15 cellular contexts compared by ENCODE assay signal in genomic region chr22:20536590-20537324, GRCh38. TPM values are rescaled to one million over a fixed set of nuclear protein-coding genes. Genes with fewer than 3 reads are reported as not detected.
DNase-seq lines count a peak whose midpoint lies in the region; ATAC-seq, FAIRE-seq and TF ChIP-seq lines count a peak whose summit lies in the region.
"Had no signal": no experiment of that assay in that cellular context is flagged by ENCODE, and none has a peak within 500 bp of the region (broad histone marks: within the 10 kb centered on the region; RNA-seq: fewer than 3 reads in every experiment).

No MANE protein-coding gene starts in this region.

- TF ChIP-seq CTCF in HEK293 (tag by site-specific recombination; IDR thresholded peaks at IDR 0.05) (no peak), mesothelial cell of epicardium (IDR thresholded peaks at IDR 0.05; ENCODE audit: unreplicated experiment) (no peak)

- peak overlapping the region; percentile 72 to 80 (median 76) for H3K27ac Mint-ChIP-seq in CD4-positive, CD25-positive, alpha-beta regulatory T cell
- peak overlapping the region; percentile 23 for H3K27ac Mint-ChIP-seq in activated T-helper 17 cell treated with anti-CD3 and anti-CD28 coated beads, Interleukin-2, amount 50 U/mL, for 72 hours
- peak overlapping the region; percentile 73 for H3K27ac Mint-ChIP-seq in mesothelial cell of epicardium

- H3K4me3 Mint-ChIP-seq in CD4-positive, CD25-positive, alpha-beta regulatory T cell, result no peak overlapping the region
- no peak overlapping the region for H3K4me3 Mint-ChIP-seq in activated T-helper 17 cell treated with anti-CD3 and anti-CD28 coated beads, Interleukin-2, amount 50 U/mL, for 72 hours
- H3K4me3 Mint-ChIP-seq in mesothelial cell of epicardium, result no peak overlapping the region

- H3K4me1 ChIP-seq in CD4-positive, CD25-positive, alpha-beta regulatory T cell (ENCODE audit: control insufficient read depth, insufficient read depth, low read length, poor library complexity, severe bottlenecking), result peaks cover 21% of the 10 kb centered on the region
- H3K4me1 ChIP-seq in HEK293 (ENCODE audit: control insufficient read depth, insufficient read depth, low read length), result peaks cover 2% of the 10 kb centered on the region

- H3K9me3 ChIP-seq in CD4-positive, CD25-positive, alpha-beta regulatory T cell (ENCODE audit: control insufficient read depth in 2 of 2, low read length in 2 of 2), result no peaks in the 10 kb centered on the region
- H3K9me3 ChIP-seq in HEK293 (ENCODE audit: control insufficient read depth, insufficient read depth, low read depth, low read length), result no peaks in the 10 kb centered on the region

- no peak for TF ChIP-seq POLR2A in GM12892 (IDR thresholded peaks at IDR 0.05; ENCODE audit: low read depth, low read length)

- no peaks in the 10 kb centered on the region for H3K9me3 Mint-ChIP-seq in CD4-positive, CD25-positive, alpha-beta regulatory T cell
- H3K9me3 Mint-ChIP-seq in activated T-helper 17 cell treated with anti-CD3 and anti-CD28 coated beads, Interleukin-2, amount 50 U/mL, for 72 hours, result no peaks in the 10 kb centered on the region
- H3K9me3 Mint-ChIP-seq in mesothelial cell of epicardium, result no peaks in the 10 kb centered on the region

- no peak for ATAC-seq in CD4-positive, CD25-positive, alpha-beta regulatory T cell (ENCODE audit: low read depth in 2 of 2)
- no peak for ATAC-seq in activated T-helper 17 cell treated with anti-CD3 and anti-CD28 coated beads, Interleukin-2, amount 50 U/mL, for 72 hours (replicated peaks)
- no peak for ATAC-seq in GM21528 (IDR thresholded peaks at IDR 0.05; ENCODE audit: low FRiP score, unreplicated experiment)
- ATAC-seq: activated CD4-positive, CD25-positive, alpha-beta regulatory T cell treated with anti-CD3 and anti-CD28 coated beads, Interleukin-2, amount 50 U/mL, for 24 hours had no signal

- H3K27me3 Mint-ChIP-seq in CD4-positive, CD25-positive, alpha-beta regulatory T cell, result no peaks in the 10 kb centered on the region
- no peaks in the 10 kb centered on the region for H3K27me3 Mint-ChIP-seq in activated T-helper 17 cell treated with anti-CD3 and anti-CD28 coated beads, Interleukin-2, amount 50 U/mL, for 72 hours
- no peaks in the 10 kb centered on the region for H3K27me3 Mint-ChIP-seq in mesothelial cell of epicardium (ENCODE audit: low read depth)

- no peak for DNase-seq in CD4-positive, CD25-positive, alpha-beta regulatory T cell
- DNase-seq in mesothelial cell of epicardium (ENCODE audit: low spot score in 2 of 2, unreplicated experiment in 2 of 2) (no peak), GM12892 (ENCODE audit: insufficient read length) (no peak), OCI-M2 (lab: John Stamatoyannopoulos, UW; ENCODE audit: unreplicated experiment) (no peak), cerebellum (ENCODE audit: low spot score) (no peak)
- DNase-seq: Calu3; NCI-H146; stimulated activated CD4-positive, alpha-beta T cell treated with anti-CD3 and anti-CD28 coated beads, Interleukin-2, amount 100 ng/mL, for 48 hours had no signal

- H3K27ac ChIP-seq in CD4-positive, CD25-positive, alpha-beta regulatory T cell (ENCODE audit: insufficient read depth, low read length, poor library complexity, severe bottlenecking), result no peak overlapping the region
- H3K27ac ChIP-seq in HEK293 (ENCODE audit: extremely low read depth, low read depth, low read length), result no peak overlapping the region

- H3K36me3 Mint-ChIP-seq in CD4-positive, CD25-positive, alpha-beta regulatory T cell, result peaks cover 34% of the 10 kb centered on the region
- peaks cover 70% of the 10 kb centered on the region for H3K36me3 Mint-ChIP-seq in activated T-helper 17 cell treated with anti-CD3 and anti-CD28 coated beads, Interleukin-2, amount 50 U/mL, for 72 hours (ENCODE audit: low read depth)
- H3K36me3 Mint-ChIP-seq in mesothelial cell of epicardium, result peaks cover 31% of the 10 kb centered on the region

- CTCF ChIA-PET in HEK293 (lab: Yijun Ruan, JAX), result interaction anchor here (3.2 kb wide), 1 partner anchor 27 kb away, joined by 19 read pairs; no protein-coding TSS in a partner anchor

- H3K36me3 ChIP-seq in CD4-positive, CD25-positive, alpha-beta regulatory T cell (ENCODE audit: control insufficient read depth, insufficient read depth, low read length), result peaks cover 51% of the 10 kb centered on the region
- peaks cover 17 to 59% of the 10 kb centered on the region in 2 experiments for H3K36me3 ChIP-seq in HEK293 (ENCODE audit: control insufficient read depth in 2 of 2, insufficient read depth in 1 of 2, low read length in 2 of 2)

- no peak for FAIRE-seq in GM12892 (lab: Jason Lieb, UNC)
- FAIRE-seq: endothelial cell of umbilical vein, GM12891, RCC 7860 had no signal

- H3K4me1 Mint-ChIP-seq in CD4-positive, CD25-positive, alpha-beta regulatory T cell, result peaks cover 4 to 61% (median 32%) of the 10 kb centered on the region in 4 donors
- H3K4me1 Mint-ChIP-seq in activated T-helper 17 cell treated with anti-CD3 and anti-CD28 coated beads, Interleukin-2, amount 50 U/mL, for 72 hours, result peaks cover 19% of the 10 kb centered on the region
- peaks cover 21% of the 10 kb centered on the region for H3K4me1 Mint-ChIP-seq in mesothelial cell of epicardium

- POLR2A ChIA-PET in HEK293 (lab: Yijun Ruan, JAX), result interaction anchor here (0.6 kb wide), 1 partner anchor 28 kb away, joined by 5 read pairs; no protein-coding TSS in a partner anchor

- no peak overlapping the region for H3K4me3 ChIP-seq in CD4-positive, CD25-positive, alpha-beta regulatory T cell (ENCODE audit: low read depth, low read length)
- no peak overlapping the region for H3K4me3 ChIP-seq in HEK293 (ENCODE audit: low read depth, low read length)

- H3K27me3 ChIP-seq in CD4-positive, CD25-positive, alpha-beta regulatory T cell (ENCODE audit: control insufficient read depth, insufficient read depth, low read length), result no peaks in the 10 kb centered on the region

TF ChIP-seq in HEK293, 187 proteins besides CTCF, POLR2A, EP300 and RAD21:
- TF ChIP-seq PRDM10 (tag by site-specific recombination; IDR thresholded peaks at IDR 0.05) (peak; percentile 94), ZBTB26 (tag by site-specific recombination; optimal IDR thresholded peaks at IDR 0.05) (no peak)

RNA-seq across cellular contexts. Expression of gene MED15, which starts 29.3 kb away (rescaled TPM):
- total RNA-seq in CD4-positive, CD25-positive, alpha-beta regulatory T cell, result 397 TPM
- polyA plus RNA-seq in CD4-positive, CD25-positive, alpha-beta regulatory T cell, result 10 to 100 TPM; 35.1 to 43.0 (median 38.5) TPM
- 100 to 1,000 TPM; 115 to 118 TPM for total RNA-seq in activated T-helper 17 cell treated with anti-CD3 and anti-CD28 coated beads, Interleukin-2, amount 50 U/mL, for 72 hours
- total RNA-seq in mesothelial cell of epicardium (129 to 135 TPM (median 129 TPM) in 3 replicates), cerebellum (36.7 TPM)
- 23.7 TPM for polyA plus RNA-seq in GM12892 (2012; ENCODE audit: missing spikeins)

RNA-seq across cellular contexts. Expression of gene KLHL22, which starts 41.2 kb away (rescaled TPM):
- total RNA-seq in CD4-positive, CD25-positive, alpha-beta regulatory T cell, result 55.6 TPM
- polyA plus RNA-seq in CD4-positive, CD25-positive, alpha-beta regulatory T cell, result 10 to 100 TPM; 40.1 to 48.1 (median 42.4) TPM
- total RNA-seq in activated T-helper 17 cell treated with anti-CD3 and anti-CD28 coated beads, Interleukin-2, amount 50 U/mL, for 72 hours, result 10 to 100 TPM; 19.3 to 22.4 TPM
- total RNA-seq in mesothelial cell of epicardium (58.4 to 60.3 TPM (median 59.9 TPM) in 3 replicates), cerebellum (53.0 TPM)
- polyA plus RNA-seq in GM12892 (2012; ENCODE audit: missing spikeins), result 17.4 TPM

Comparison
In these comparisons a context has a peak if more than half of its experiments do, and no peak if none do; other contexts are left out.
1. H3K27ac Mint-ChIP-seq: peak in every context shown above with its lines; median percentile 76 in CD4-positive, CD25-positive, alpha-beta regulatory T cell; 73 in mesothelial cell of epicardium; 23 in activated T-helper 17 cell treated with anti-CD3 and anti-CD28 coated beads, Interleukin-2, amount 50 U/mL, for 72 hours.